In the genomic region with DNA sequence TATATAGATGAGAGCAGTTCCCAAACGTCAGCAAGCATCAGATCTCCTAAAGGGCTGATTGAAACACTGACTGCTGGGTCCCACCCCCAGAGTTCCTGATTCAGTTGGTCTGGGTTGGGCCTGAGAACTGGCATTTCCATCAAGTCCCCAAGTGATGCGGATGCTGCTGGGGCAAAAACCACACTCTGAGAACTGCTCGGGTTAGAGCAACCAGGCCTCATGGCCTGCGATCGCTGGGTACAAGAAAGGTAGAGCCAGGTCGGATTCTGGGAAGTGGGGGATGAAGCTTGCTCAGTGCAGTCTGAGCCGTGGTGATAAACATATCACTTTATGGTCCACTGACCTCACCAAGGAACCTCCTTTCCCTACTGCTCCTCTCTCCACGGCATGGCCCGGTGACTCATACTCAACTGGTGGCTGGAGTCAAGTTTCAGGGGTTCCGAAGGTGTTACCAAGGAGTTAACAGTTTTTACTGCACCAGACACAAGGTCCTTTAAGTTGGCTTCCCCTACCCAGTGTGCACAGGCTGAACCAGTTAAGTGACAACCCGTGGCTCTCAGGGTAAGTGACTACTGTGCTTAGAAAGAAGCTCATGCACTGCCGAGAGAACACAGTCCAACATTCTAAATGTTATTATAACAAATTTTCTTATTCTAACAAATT, we compare ENCODE assay signal across 1 cellular context.
TF ChIP-seq lines count a peak whose summit lies in the region.

No MANE protein-coding gene starts in this region.

TF ChIP-seq in K562, 482 proteins besides CTCF, POLR2A, EP300 and RAD21 (continued from another document and continues in another):
- TF ChIP-seq PBX2 (CRISPR knock-in tag; IDR thresholded peaks at IDR 0.05; ENCODE audit: low read depth) (no peak), PBX2 (tag; conservative IDR thresholded peaks at IDR 0.05; ENCODE audit: low read depth) (0 out of 2 replicates have a peak, but pooled peaks have one; percentile 27), ARID4B (CRISPR knock-in tag; IDR thresholded peaks at IDR 0.05) (no peak), ZBTB2 (IDR thresholded peaks at IDR 0.05) (peak; percentile 77; the same call in 1 of the 2 replicates), XRCC5 (IDR thresholded peaks at IDR 0.05; ENCODE audit: low read depth, low read length) (peak; percentile 77; the same call in 1 of the 2 replicates), GABPB2 (CRISPR knock-in tag; conservative IDR thresholded peaks at IDR 0.05) (no peak), NFE2 (IDR thresholded peaks at IDR 0.05; ENCODE audit: low read depth) (peak; percentile 61), E4F1 (CRISPR knock-in tag; IDR thresholded peaks at IDR 0.05; ENCODE audit: borderline replicate concordance) (no peak), RHOXF2B (CRISPR knock-in tag; conservative IDR thresholded peaks at IDR 0.05) (no peak), ELK3 (CRISPR knock-in tag; IDR thresholded peaks at IDR 0.05) (no peak), ZBTB9 (CRISPR knock-in tag; IDR thresholded peaks at IDR 0.05) (0 out of 2 replicates have a peak, but pooled peaks have one; percentile 26), SRSF9 (IDR thresholded peaks at IDR 0.05; ENCODE audit: borderline replicate concordance, low read depth, low read length) (no peak), SMC3 (conservative IDR thresholded peaks at IDR 0.05; ENCODE audit: insufficient read depth, low read depth, low read length) (peak; percentile 27; the same call in 1 of the 2 replicates), NCOA4 (IDR thresholded peaks at IDR 0.05; ENCODE audit: partially characterized antibody) (no peak), VEZF1 (CRISPR knock-in tag; IDR thresholded peaks at IDR 0.05) (peak; percentile 48), NRF1 (conservative IDR thresholded peaks at IDR 0.05 in 1 of 2, IDR thresholded peaks at IDR 0.05 in 1 of 2) (peak; percentile 46 to 50; a peak in 3 of 4 replicates), TCF7 (IDR thresholded peaks at IDR 0.05; ENCODE audit: borderline replicate concordance) (peak; percentile 53; the same call in 1 of the 2 replicates), SREBF2 (CRISPR knock-in tag; IDR thresholded peaks at IDR 0.05) (no peak), TCF15 (CRISPR knock-in tag; IDR thresholded peaks at IDR 0.05) (no peak)
- TF ChIP-seq, protein P1, sequence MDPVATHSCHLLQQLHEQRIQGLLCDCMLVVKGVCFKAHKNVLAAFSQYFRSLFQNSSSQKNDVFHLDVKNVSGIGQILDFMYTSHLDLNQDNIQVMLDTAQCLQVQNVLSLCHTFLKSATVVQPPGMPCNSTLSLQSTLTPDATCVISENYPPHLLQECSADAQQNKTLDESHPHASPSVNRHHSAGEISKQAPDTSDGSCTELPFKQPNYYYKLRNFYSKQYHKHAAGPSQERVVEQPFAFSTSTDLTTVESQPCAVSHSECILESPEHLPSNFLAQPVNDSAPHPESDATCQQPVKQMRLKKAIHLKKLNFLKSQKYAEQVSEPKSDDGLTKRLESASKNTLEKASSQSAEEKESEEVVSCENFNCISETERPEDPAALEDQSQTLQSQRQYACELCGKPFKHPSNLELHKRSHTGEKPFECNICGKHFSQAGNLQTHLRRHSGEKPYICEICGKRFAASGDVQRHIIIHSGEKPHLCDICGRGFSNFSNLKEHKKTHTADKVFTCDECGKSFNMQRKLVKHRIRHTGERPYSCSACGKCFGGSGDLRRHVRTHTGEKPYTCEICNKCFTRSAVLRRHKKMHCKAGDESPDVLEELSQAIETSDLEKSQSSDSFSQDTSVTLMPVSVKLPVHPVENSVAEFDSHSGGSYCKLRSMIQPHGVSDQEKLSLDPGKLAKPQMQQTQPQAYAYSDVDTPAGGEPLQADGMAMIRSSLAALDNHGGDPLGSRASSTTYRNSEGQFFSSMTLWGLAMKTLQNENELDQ (CRISPR knock-in tag; IDR thresholded peaks at IDR 0.05; ENCODE audit: borderline replicate concordance): no peak
- TF ChIP-seq, protein P2, sequence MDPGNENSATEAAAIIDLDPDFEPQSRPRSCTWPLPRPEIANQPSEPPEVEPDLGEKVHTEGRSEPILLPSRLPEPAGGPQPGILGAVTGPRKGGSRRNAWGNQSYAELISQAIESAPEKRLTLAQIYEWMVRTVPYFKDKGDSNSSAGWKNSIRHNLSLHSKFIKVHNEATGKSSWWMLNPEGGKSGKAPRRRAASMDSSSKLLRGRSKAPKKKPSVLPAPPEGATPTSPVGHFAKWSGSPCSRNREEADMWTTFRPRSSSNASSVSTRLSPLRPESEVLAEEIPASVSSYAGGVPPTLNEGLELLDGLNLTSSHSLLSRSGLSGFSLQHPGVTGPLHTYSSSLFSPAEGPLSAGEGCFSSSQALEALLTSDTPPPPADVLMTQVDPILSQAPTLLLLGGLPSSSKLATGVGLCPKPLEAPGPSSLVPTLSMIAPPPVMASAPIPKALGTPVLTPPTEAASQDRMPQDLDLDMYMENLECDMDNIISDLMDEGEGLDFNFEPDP (CRISPR knock-in tag; IDR thresholded peaks at IDR 0.05): no peak
